Comparison of ENCODE assay signal across 12 cellular contexts in genomic region chr1:76153856-76154212, GRCh38.
DNase-seq lines count a peak whose midpoint lies in the region; ATAC-seq, FAIRE-seq and TF ChIP-seq lines count a peak whose summit lies in the region.
"Had no signal": no experiment of that assay in that cellular context is flagged by ENCODE, and none has a peak within 500 bp of the region (broad histone marks: within the 10 kb centered on the region; RNA-seq: fewer than 3 reads in every experiment).

No MANE protein-coding gene starts in this region.

- DNase-seq in HepG2 (ENCODE audit: low spot score) (no peak), right lobe of liver (no peak), MM.1S (no peak), stomach (no peak), C1 segment of cervical spinal cord (lab: John Stamatoyannopoulos, UW) (no peak), cerebellum (ENCODE audit: low spot score) (no peak)
- DNase-seq in effector memory CD8-positive, alpha-beta T cell: no peak

- H3K27me3 ChIP-seq in HepG2 (ENCODE audit: control insufficient read depth in 1 of 2, insufficient read depth in 2 of 2, low read length in 2 of 2) (no peaks in the 10 kb centered on the region; a peak in 1 of 5 replicates), right lobe of liver (no peaks in the 10 kb centered on the region), MM.1S (replicated peaks; ENCODE audit: insufficient read depth, low read length) (no peaks in the 10 kb centered on the region), stomach (no peaks in the 10 kb centered on the region)
- H3K27me3 ChIP-seq: heart right ventricle had no signal

- in situ Hi-C loops in HepG2 (cut with HindIII; ENCODE audit: extremely low pct_ligation_motif_present, low pct_unique_long_range_greater_than_20kb): loop anchor here (5.0 kb wide), 1 partner anchor 988 kb away; no protein-coding TSS in a partner anchor

- H4K20me1 ChIP-seq in HepG2 (ENCODE audit: insufficient read depth, low read length) (no peaks in the 10 kb centered on the region), MM.1S (ENCODE audit: insufficient read depth, low read length) (no peaks in the 10 kb centered on the region)

- no peaks in the 10 kb centered on the region for H3K36me3 Mint-ChIP-seq in effector memory CD8-positive, alpha-beta T cell (ENCODE audit: insufficient read depth)
- H3K36me3 Mint-ChIP-seq: activated naive CD4-positive, alpha-beta T cell treated with anti-CD3 and anti-CD28 coated beads, Interleukin-2, amount 50 U/mL, for 24 hours had no signal

- H3K27ac Mint-ChIP-seq in effector memory CD8-positive, alpha-beta T cell: peak overlapping the region; percentile 86 to 92

- H2AFZ ChIP-seq in HepG2 (ENCODE audit: low read length) (no peak overlapping the region), MM.1S (ENCODE audit: low read length) (peak overlapping the region; percentile 89; the same call in 1 of the 2 replicates)

- TF ChIP-seq EP300 in HepG2 (IDR thresholded peaks at IDR 0.05; ENCODE audit: low read depth in 2 of 2, low read length in 2 of 2) (no peak), HepG2 (CRISPR knock-in tag; IDR thresholded peaks at IDR 0.05; ENCODE audit: borderline replicate concordance) (no peak), stomach (IDR thresholded peaks at IDR 0.05) (no peak)

- H3K79me2 ChIP-seq in HepG2 (ENCODE audit: insufficient read depth, low read length) (no peaks in the 10 kb centered on the region), MM.1S (ENCODE audit: low read length) (no peaks in the 10 kb centered on the region)

- CTCF ChIA-PET in HepG2 (lab: Yijun Ruan, JAX; ENCODE audit: low intra/inter-chr PET ratio, low total read pairs): interaction anchor here (1.3 to 1.7 kb wide), 2 partner anchors 972 to 990 kb away, joined by 3 to 11 read pairs; no protein-coding TSS in a partner anchor

- POLR2A ChIA-PET in HepG2 (lab: Yijun Ruan, JAX): no interaction called here

- H3K27ac ChIP-seq in HepG2 (ENCODE audit: extremely low read length, insufficient read depth, low read length) (no peak overlapping the region), right lobe of liver (no peak overlapping the region), MM.1S (ENCODE audit: low read length) (no peak overlapping the region), stomach (peak overlapping the region in 3 of 5 donors; percentile 63 to 81 (median 71))

- H3K4me3 ChIP-seq in HepG2 (replicated peaks in 1 of 3; ENCODE audit: insufficient read depth in 1 of 3, low read depth in 2 of 3, low read length in 3 of 3) (no peak overlapping the region; a peak in 1 of 6 replicates), right lobe of liver (no peak overlapping the region), MM.1S (ENCODE audit: low read length) (peak overlapping the region; percentile 59; the same call in 1 of the 2 replicates), stomach (peak overlapping the region in 1 of 4 donors; percentile 38)

- H3K9ac ChIP-seq in HepG2 (ENCODE audit: insufficient read depth, low read depth, low read length) (no peak overlapping the region), MM.1S (ENCODE audit: low read length) (no peak overlapping the region)

- H3K4me3 Mint-ChIP-seq in effector memory CD8-positive, alpha-beta T cell: peak overlapping the region; percentile 81

- WGBS in HepG2 (ENCODE audit: low lambda C conversion rate): 23% methylated on average over 8 of the region's 8 CpGs
- WGBS in right lobe of liver (ENCODE audit: insufficient coverage, low coverage, low lambda C conversion rate, missing lambda C conversion rate): 59% methylated on average over 8 of the region's 8 CpGs
- WGBS in stomach, 5 donors: 66 to 80% (median 76%) methylated on average over 8 of the region's 8 CpGs

- intact Hi-C loops in HepG2 (cut with micrococcal nuclease; ENCODE audit: unreplicated experiment): loop anchor here (1.0 to 5.0 kb wide), 7 partner anchors 162 to 1159 kb away; no protein-coding TSS in a partner anchor
- intact Hi-C loops in right lobe of liver (cut with DNase I): no loop called here
- intact Hi-C loops in stomach (cut with DNase I; ENCODE audit: low total_unique reads): no loop called here

- peaks cover 10% of the 10 kb centered on the region for H3K4me1 ChIP-seq in HepG2 (ENCODE audit: insufficient read depth, low read length)
- no peaks in the 10 kb centered on the region for H3K4me1 ChIP-seq in right lobe of liver
- no peaks in the 10 kb centered on the region for H3K4me1 ChIP-seq in MM.1S (ENCODE audit: low read length)
- peaks cover 0 to 12% (median 9%) of the 10 kb centered on the region in 4 donors for H3K4me1 ChIP-seq in stomach

- no TSS peak for BruUV-seq in HepG2 (replicated peaks; lab: Mats Ljungman, UMichigan)

- H3K27me3 Mint-ChIP-seq in effector memory CD8-positive, alpha-beta T cell: peaks cover 18 to 31% of the 10 kb centered on the region in 2 donors
- H3K27me3 Mint-ChIP-seq: activated naive CD4-positive, alpha-beta T cell treated with anti-CD3 and anti-CD28 coated beads, Interleukin-2, amount 50 U/mL, for 24 hours had no signal

- FAIRE-seq in HepG2 (lab: Jason Lieb, UNC): no peak

- no peaks in the 10 kb centered on the region for H3K9me3 ChIP-seq in HepG2 (ENCODE audit: low read length)
- no peaks in the 10 kb centered on the region for H3K9me3 ChIP-seq in right lobe of liver
- H3K9me3 ChIP-seq in MM.1S (replicated peaks; ENCODE audit: insufficient read depth, low read length): no peaks in the 10 kb centered on the region
- no peaks in the 10 kb centered on the region for H3K9me3 ChIP-seq in stomach
- H3K9me3 ChIP-seq: heart right ventricle had no signal

- H3K36me3 ChIP-seq in HepG2 (replicated peaks in 1 of 2; ENCODE audit: control insufficient read depth in 1 of 2, insufficient read depth in 2 of 2, low read length in 2 of 2) (no peaks in the 10 kb centered on the region), right lobe of liver (no peaks in the 10 kb centered on the region), MM.1S (replicated peaks; ENCODE audit: insufficient read depth, low read length) (no peaks in the 10 kb centered on the region), stomach (no peaks in the 10 kb centered on the region)
- H3K36me3 ChIP-seq: heart right ventricle had no signal

- H3K4me2 ChIP-seq in HepG2 (ENCODE audit: low read depth, low read length): peak overlapping the region; percentile 84
- peak overlapping the region; percentile 78; the same call in 1 of the 2 replicates for H3K4me2 ChIP-seq in MM.1S (ENCODE audit: low read depth, low read length)

- TF ChIP-seq CTCF in HepG2 (CRISPR knock-in tag; IDR thresholded peaks at IDR 0.05) (no peak), right lobe of liver (IDR thresholded peaks at IDR 0.05) (no peak), MM.1S (IDR thresholded peaks at IDR 0.05; ENCODE audit: low read length) (no peak), stomach (IDR thresholded peaks at IDR 0.05) (no peak)

- no peaks in the 10 kb centered on the region for H3K9me2 ChIP-seq in MM.1S (replicated peaks; ENCODE audit: insufficient read depth, low read length)

- no peaks in the 10 kb centered on the region for H3K9me3 Mint-ChIP-seq in effector memory CD8-positive, alpha-beta T cell
- H3K9me3 Mint-ChIP-seq: activated CD4-positive, alpha-beta T cell treated with anti-CD3 and anti-CD28 coated beads, Interleukin-2, amount 10 ng/mL, durations not matched to agents 7 days and 5 days; activated naive CD4-positive, alpha-beta T cell treated with anti-CD3 and anti-CD28 coated beads, Interleukin-2, amount 50 U/mL, for 24 hours; neural crest cell had no signal

- TF ChIP-seq RAD21 in HepG2 (CRISPR knock-in tag; IDR thresholded peaks at IDR 0.05): no peak

- ATAC-seq in HepG2: peak; percentile 40
- no peak for ATAC-seq in right lobe of liver
- ATAC-seq in effector memory CD8-positive, alpha-beta T cell (replicated peaks): no peak
- ATAC-seq in GM18519 (IDR thresholded peaks at IDR 0.05; ENCODE audit: low FRiP score, unreplicated experiment): no peak

- TF ChIP-seq POLR2A in HepG2 (IDR thresholded peaks at IDR 0.05; ENCODE audit: insufficient read depth in 1 of 2, low read depth in 2 of 2, low read length in 2 of 2) (no peak), right lobe of liver (IDR thresholded peaks at IDR 0.05) (no peak), stomach (IDR thresholded peaks at IDR 0.05) (no peak)

- H3K4me1 Mint-ChIP-seq in effector memory CD8-positive, alpha-beta T cell (ENCODE audit: low read depth in 2 of 2): peaks cover 6 to 13% of the 10 kb centered on the region in 2 donors

- peaks cover 5% of the 10 kb centered on the region; the same call in 1 of the 2 replicates for H3F3A ChIP-seq in MM.1S (ENCODE audit: insufficient read depth, low read length)

TF ChIP-seq in HepG2, 621 proteins besides CTCF, POLR2A, EP300 and RAD21 (continues in another document):
- TF ChIP-seq KDM2A (CRISPR knock-in tag; IDR thresholded peaks at IDR 0.05; ENCODE audit: borderline replicate concordance, low read depth) (no peak), ZNF253 (CRISPR knock-in tag; IDR thresholded peaks at IDR 0.05; ENCODE audit: borderline replicate concordance) (no peak), EZH2 (conservative IDR thresholded peaks at IDR 0.05; ENCODE audit: low read depth, low read length) (no peak), DRAP1 (CRISPR knock-in tag; IDR thresholded peaks at IDR 0.05) (no peak), ZSCAN5A (CRISPR knock-in tag; IDR thresholded peaks at IDR 0.05; ENCODE audit: borderline replicate concordance) (no peak), ZNF660 (CRISPR knock-in tag; IDR thresholded peaks at IDR 0.05; ENCODE audit: borderline replicate concordance, low read depth) (no peak), NFYC (CRISPR knock-in tag; IDR thresholded peaks at IDR 0.05) (no peak)

Comparison
In these comparisons a context has a peak if more than half of its experiments do, and no peak if none do; other contexts are left out.
1. H3K27ac ChIP-seq: peak in stomach (3 of 5); none in HepG2 (single experiment), right lobe of liver (0 of 3) and MM.1S (single experiment).